8 cellular contexts compared by ENCODE assay signal in genomic region chr18:63970803-63971191, GRCh38. TPM values are rescaled to one million over a fixed set of nuclear protein-coding genes. Genes with fewer than 3 reads are reported as not detected.
DNase-seq lines count a peak whose midpoint lies in the region; ATAC-seq, FAIRE-seq and TF ChIP-seq lines count a peak whose summit lies in the region.

No MANE protein-coding gene starts in this region.

- intact Hi-C loops in mammary epithelial cell (cut with micrococcal nuclease), result loop anchor here (10.0 kb wide), 1 partner anchor 86 kb away; the partner anchor contains the start of gene SERPINB2

- POLR2A ChIA-PET in A549 (lab: Yijun Ruan, JAX), result interaction anchor here (0.5 to 1.2 kb wide), 12 partner anchors 9 to 549 kb away, joined by 3 to 6 read pairs (median 3); partner anchors contain the start of gene VPS4B

- no peak for TF ChIP-seq POLR2A in A549 (IDR thresholded peaks at IDR 0.05; ENCODE audit: low read length)

- no peak for FAIRE-seq in A549 (lab: Jason Lieb, UNC)

- H2AFZ ChIP-seq in mammary epithelial cell (ENCODE audit: low read depth, low read length), result peak overlapping the region; percentile 73

- in situ Hi-C loops in mammary epithelial cell (cut with MboI; ENCODE audit: low sequenced_read_pairs in 2 of 2), result no loop called here

- no peak for TF ChIP-seq EP300 in A549 (IDR thresholded peaks at IDR 0.05)

- H3K36me3 ChIP-seq in mammary epithelial cell (ENCODE audit: insufficient read depth, low read length) (no peaks in the 10 kb centered on the region), stomach smooth muscle (ENCODE audit: control insufficient read depth in 2 of 2, insufficient read depth in 2 of 2, low read length in 2 of 2) (no peaks in the 10 kb centered on the region)

- no peaks in the 10 kb centered on the region for H4K20me1 ChIP-seq in mammary epithelial cell (ENCODE audit: insufficient read depth, low read length)

- TF ChIP-seq CTCF in A549 (IDR thresholded peaks at IDR 0.05) (no peak), mammary epithelial cell (conservative IDR thresholded peaks at IDR 0.05 in 1 of 2, IDR thresholded peaks at IDR 0.05 in 1 of 2; ENCODE audit: extremely low read depth in 1 of 2, insufficient read depth in 1 of 2, low read depth in 1 of 2, low read length in 2 of 2) (no peak)

- peaks cover 43% of the 10 kb centered on the region for H3K79me2 ChIP-seq in mammary epithelial cell (ENCODE audit: insufficient read depth, low read length)

- H3K27ac ChIP-seq in A549 (peak overlapping the region; percentile 96 to 97), mammary epithelial cell (ENCODE audit: insufficient read depth, low read depth, low read length) (peak overlapping the region; percentile 99), stomach smooth muscle (ENCODE audit: low read length) (peak overlapping the region; percentile 97)

- H3K27me3 ChIP-seq in mammary epithelial cell (ENCODE audit: insufficient read depth, low read length) (no peaks in the 10 kb centered on the region), stomach smooth muscle (ENCODE audit: control insufficient read depth in 1 of 2, insufficient read depth in 2 of 2, low read length in 2 of 2) (no peaks in the 10 kb centered on the region)

- CTCF ChIA-PET in A549 (lab: Yijun Ruan, JAX) (no interaction called here), mammary epithelial cell (lab: Charles Lee; ENCODE audit: low non-redundant PET) (no interaction called here)

- BruUV-seq in mammary epithelial cell (replicated peaks; lab: Mats Ljungman, UMichigan), result no TSS peak

- H3K9me3 ChIP-seq in A549, result no peaks in the 10 kb centered on the region
- no peaks in the 10 kb centered on the region for H3K9me3 ChIP-seq in mammary epithelial cell (replicated peaks; ENCODE audit: insufficient read depth, low read length)
- H3K9me3 ChIP-seq in stomach smooth muscle (ENCODE audit: control insufficient read depth in 2 of 2, low read length in 2 of 2), result no peaks in the 10 kb centered on the region

- WGBS in A549 (ENCODE audit: missing lambda C conversion rate), result 51% methylated on average over 18 of the region's 18 CpGs
- WGBS in mammary epithelial cell (ENCODE audit: low coverage, missing lambda C conversion rate), result under 1% methylated on average over 15 of the region's 18 CpGs

- dilution Hi-C loops in mammary epithelial cell (cut with HindIII; ENCODE audit: low sequenced_read_pairs), result no loop called here

- peak overlapping the region; percentile 99 for H3K9ac ChIP-seq in mammary epithelial cell (ENCODE audit: insufficient read depth, low read length)
- H3K9ac ChIP-seq in stomach smooth muscle (ENCODE audit: low read length in 2 of 2), result peak overlapping the region; percentile 84 to 94

- peaks cover 6% of the 10 kb centered on the region; the same call in 1 of the 3 replicates for H3K4me1 ChIP-seq in A549
- H3K4me1 ChIP-seq in mammary epithelial cell (ENCODE audit: insufficient read depth, low read length), result peaks cover 32% of the 10 kb centered on the region
- peaks cover 6% of the 10 kb centered on the region for H3K4me1 ChIP-seq in stomach smooth muscle (ENCODE audit: control insufficient read depth, insufficient read depth, low read length)

- no peak for TF ChIP-seq RAD21 in A549 (conservative IDR thresholded peaks at IDR 0.05 in 1 of 2, IDR thresholded peaks at IDR 0.05 in 1 of 2)

- peak overlapping the region; percentile 81 for H3K4me2 ChIP-seq in A549
- peak overlapping the region; percentile 97 for H3K4me2 ChIP-seq in mammary epithelial cell (ENCODE audit: insufficient read depth, low read depth, low read length)

- no peak for DNase-seq in A549 (ENCODE audit: low read depth in 1 of 2, low spot score in 1 of 2)
- peak; percentile 74 for DNase-seq in NCI-H2227 (lab: John Stamatoyannopoulos, UW; ENCODE audit: unreplicated experiment)
- DNase-seq in mammary epithelial cell, result peak; percentile 79
- DNase-seq in kidney tubule cell (ENCODE audit: low spot score), result peak; percentile 59
- no peak for DNase-seq in T1000 (lab: John Stamatoyannopoulos, UW)

- ATAC-seq in A549 (peak; percentile 61 to 62), GM18909 (IDR thresholded peaks at IDR 0.05; ENCODE audit: poor library complexity, unreplicated experiment) (peak; percentile 1), GM18868 (IDR thresholded peaks at IDR 0.05; ENCODE audit: unreplicated experiment) (no peak)

- H3K4me3 ChIP-seq in A549 (peak overlapping the region; percentile 74), mammary epithelial cell (replicated peaks in 1 of 3; ENCODE audit: insufficient read depth in 1 of 3, low read depth in 2 of 3, low read length in 3 of 3) (peak overlapping the region; percentile 72 to 83 (median 79)), stomach smooth muscle (ENCODE audit: low read length in 2 of 2) (peak overlapping the region; percentile 72 to 88)

TF ChIP-seq in A549, 52 proteins besides CTCF, POLR2A, EP300 and RAD21:
- TF ChIP-seq NPAS2 (CRISPR knock-in tag; IDR thresholded peaks at IDR 0.05; ENCODE audit: borderline replicate concordance), result no peak
TF ChIP-seq in A549: peak in this region for 0.

RNA-seq across cellular contexts. Expression of gene SERPINB8, which starts 0.9 kb away (rescaled TPM):
- polyA plus RNA-seq in A549 (2011; rRNA removed) (8.6 and 11.7 TPM in 2 replicates), A549 (2017; fragmentation: RNase III; extraction: RNeasy Plus Mini Kit Qiagen cat#74134 plus additional on column Dnase treatment) (3.4 to 3.5 TPM (median 3.5 TPM) in 3 replicates), mammary epithelial cell (30.8 TPM)
- polyA plus RNA-seq in A549 (2012; cell fraction: cytosol; rRNA removed), result 1.5 and 1.6 TPM in 2 replicates
- 1.2 and 2.4 TPM in 2 replicates for polyA plus RNA-seq in A549 (2012; cell fraction: nucleus; rRNA removed)
- polyA minus RNA-seq in A549 (2011; rRNA and poly(A)+ RNA removed), result 2.5 and 4.0 TPM in 2 replicates
- total RNA-seq in mammary epithelial cell, result 10 to 100 TPM; 30.0 to 68.4 TPM
- polyA minus RNA-seq in mammary epithelial cell, result 66.9 TPM

RNA-seq across cellular contexts. Expression of gene HMSD, which starts 21.7 kb away (rescaled TPM):
- polyA plus RNA-seq in A549 (2011; rRNA removed) (0.13 and 0.30 TPM in 2 replicates), A549 (2017; fragmentation: RNase III; extraction: RNeasy Plus Mini Kit Qiagen cat#74134 plus additional on column Dnase treatment) (0.12 to 0.23 TPM in 2 of 3 replicates, not detected in the other), mammary epithelial cell (0.05 TPM)
- polyA plus RNA-seq in A549 (2012; cell fraction: cytosol; rRNA removed), result 0.03 and 0.06 TPM in 2 replicates
- polyA plus RNA-seq in A549 (2012; cell fraction: nucleus; rRNA removed), result 0.06 and 0.08 TPM in 2 replicates
- polyA minus RNA-seq in A549 (2011; rRNA and poly(A)+ RNA removed), result 0.33 TPM in 1 of 2 replicates, not detected in the other
- total RNA-seq in mammary epithelial cell, result under 1 TPM in 1 of 2 donors, not detected in 1; 0.38 TPM
- not detected for polyA minus RNA-seq in mammary epithelial cell

Comparison
In these comparisons a context has a peak if more than half of its experiments do, and no peak if none do; other contexts are left out.
1. DNase-seq: peak in NCI-H2227 (single experiment), mammary epithelial cell (single experiment) and kidney tubule cell (single experiment); none in A549 (0 of 2) and T1000 (single experiment).
2. Peak in every context shown above with its lines, with median percentiles within 50 percentile points of each other: H3K27ac ChIP-seq and H3K4me3 ChIP-seq.